Comparison of ENCODE assay signal across 20 cellular contexts in genomic region chr5:65161655-65162054, GRCh38.
"Had no signal": no experiment of that assay in that cellular context is flagged by ENCODE, and none has a peak within 500 bp of the region (broad histone marks: within the 10 kb centered on the region; RNA-seq: fewer than 3 reads in every experiment).

No MANE protein-coding gene starts in this region.

- H3K9me3 ChIP-seq: gastroesophageal sphincter, heart left ventricle, pancreas, sigmoid colon, spleen, upper lobe of right lung had no signal

- H3K36me3 ChIP-seq: gastroesophageal sphincter, heart left ventricle, pancreas, spleen, upper lobe of right lung had no signal

- H3K4me3 ChIP-seq: dorsolateral prefrontal cortex, gastroesophageal sphincter, heart left ventricle, pancreas, sigmoid colon, spleen, upper lobe of right lung had no signal

- H3K27ac Mint-ChIP-seq: activated naive CD8-positive, alpha-beta T cell; activated T-cell treated with anti-CD3 and anti-CD28 coated beads, Interleukin-2, amount 50 U/mL, for 72 hours; natural killer cell had no signal

- DNase-seq: activated CD4-positive, alpha-beta T cell treated with anti-CD3 and anti-CD28 coated beads for 48 hours; activated CD4-positive, CD25-positive, alpha-beta regulatory T cell; activated CD8-positive, alpha-beta memory T cell treated with anti-CD3 and anti-CD28 coated beads for 24 hours; activated gamma-delta T cell; activated T-cell treated with anti-CD3 and anti-CD28 coated beads, Interleukin-2, amount 50 U/mL, for 72 hours; caudate nucleus; dorsolateral prefrontal cortex; erythroblast; heart left ventricle; left cardiac atrium; natural killer cell; pancreas; sigmoid colon; spleen; stimulated activated CD8-positive, alpha-beta memory T cell treated with anti-CD3 and anti-CD28 coated beads, Interleukin-4, amount 100 ng/mL, for 48 hours; stimulated activated naive CD4-positive, alpha-beta T cell; T1000; upper lobe of right lung had no signal

- H3K27me3 ChIP-seq: dorsolateral prefrontal cortex, gastroesophageal sphincter, heart left ventricle, pancreas, sigmoid colon, spleen, upper lobe of right lung had no signal

- H3K27me3 Mint-ChIP-seq: activated naive CD8-positive, alpha-beta T cell had no signal

- H3K4me3 Mint-ChIP-seq: activated naive CD8-positive, alpha-beta T cell; activated T-cell treated with anti-CD3 and anti-CD28 coated beads, Interleukin-2, amount 50 U/mL, for 72 hours; natural killer cell had no signal

- H3K4me1 ChIP-seq: gastroesophageal sphincter, pancreas, sigmoid colon, spleen, upper lobe of right lung had no signal

- H3K36me3 Mint-ChIP-seq: natural killer cell had no signal

- H3K4me1 Mint-ChIP-seq: natural killer cell had no signal

- FAIRE-seq: pancreas had no signal

- H3K27ac ChIP-seq: dorsolateral prefrontal cortex, gastroesophageal sphincter, heart left ventricle, pancreas, sigmoid colon, spleen, upper lobe of right lung had no signal

- H3K9me3 Mint-ChIP-seq: activated T-cell treated with anti-CD3 and anti-CD28 coated beads, Interleukin-2, amount 50 U/mL, for 72 hours; natural killer cell had no signal

- ATAC-seq: activated T-cell treated with anti-CD3 and anti-CD28 coated beads, Interleukin-2, amount 50 U/mL, for 72 hours; gastroesophageal sphincter; heart left ventricle; left cardiac atrium; natural killer cell; pancreas; upper lobe of right lung had no signal
